ENCODE assay signal across 34 cellular contexts in the genomic region with DNA sequence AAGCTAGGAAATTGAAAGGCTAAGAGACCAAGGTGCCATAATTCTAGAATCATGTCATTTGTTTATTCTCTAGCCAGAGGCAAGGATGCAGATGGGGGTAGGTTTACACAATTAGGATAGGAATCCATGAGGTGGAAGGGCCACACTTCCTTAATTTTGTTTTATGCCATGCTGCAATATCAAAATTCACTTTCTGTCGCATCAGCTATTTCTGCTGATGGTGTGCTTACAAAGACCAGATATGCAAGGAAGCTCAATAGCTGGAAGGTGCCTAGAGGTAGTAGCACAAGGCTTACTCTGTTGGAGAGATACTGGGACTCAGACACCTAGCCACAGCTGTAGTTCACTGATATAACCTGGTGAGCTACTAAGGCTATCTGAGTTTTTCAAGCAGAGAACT.
"Had no signal": no experiment of that assay in that cellular context is flagged by ENCODE, and none has a peak within 500 bp of the region (broad histone marks: within the 10 kb centered on the region; RNA-seq: fewer than 3 reads in every experiment).

No MANE protein-coding gene starts in this region.

- H3K27ac ChIP-seq: adrenal gland, body of pancreas, brain microvascular endothelial cell, breast epithelium, VCaP had no signal

- H3K27me3 ChIP-seq: adrenal gland, body of pancreas, brain microvascular endothelial cell, breast epithelium had no signal

- H3K36me3 ChIP-seq: adrenal gland, brain microvascular endothelial cell, breast epithelium had no signal

- H3K4me1 ChIP-seq: adrenal gland, body of pancreas, breast epithelium had no signal

- H3K4me3 ChIP-seq: adrenal gland, body of pancreas, breast epithelium had no signal

- ATAC-seq: activated CD8-positive, alpha-beta T cell treated with anti-CD3 and anti-CD28 coated beads for 36 hours; activated naive CD4-positive, alpha-beta T cell treated with anti-CD3 and anti-CD28 coated beads, Interleukin-2, amount 50 U/mL, for 72 hours; activated T-cell treated with anti-CD3 and anti-CD28 coated beads, Interleukin-2, amount 50 U/mL, for 4 hours; activated T-cell treated with anti-CD3 and anti-CD28 coated beads, Interleukin-2, amount 50 U/mL, for 72 hours; activated T-helper 17 cell treated with anti-CD3 and anti-CD28 coated beads, Interleukin-2, amount 50 U/mL, for 72 hours; body of pancreas had no signal

- DNase-seq: activated B cell treated with CpG ODN at 0.5 μM for 24 hours; activated CD4-positive, alpha-beta memory T cell treated with anti-CD3 and anti-CD28 coated beads for 36 hours; activated CD4-positive, alpha-beta T cell treated with anti-CD3 and anti-CD28 coated beads for 4 hours; activated CD4-positive, alpha-beta T cell treated with anti-CD3 and anti-CD28 coated beads, Interleukin-2, amount 10 ng/mL, durations not matched to agents 24 days and 14 days; activated CD4-positive, alpha-beta T cell treated with anti-CD3 and anti-CD28 coated beads, Interleukin-2, amount 50 U/mL, for 1 hour; activated CD4-positive, alpha-beta T cell treated with anti-CD3 and anti-CD28 coated beads, Interleukin-2, amount 50 U/mL, for 4 hours; activated CD4-positive, CD25-positive, alpha-beta regulatory T cell treated with anti-CD3 and anti-CD28 coated beads, Interleukin-2, amount 50 U/mL, for 72 hours; activated CD8-positive, alpha-beta memory T cell treated with anti-CD3 and anti-CD28 coated beads, Interleukin-2, amount 50 U/mL, for 4 hours; activated CD8-positive, alpha-beta T cell treated with anti-CD3 and anti-CD28 coated beads for 36 hours; activated effector memory CD4-positive, alpha-beta T cell treated with anti-CD3 and anti-CD28 coated beads, Interleukin-2, amount 50 U/mL, for 16 hours; activated gamma-delta T cell treated with Interleukin-2 at 50 U/mL for 16 hours; activated naive CD4-positive, alpha-beta T cell; activated naive CD4-positive, alpha-beta T cell treated with anti-CD3 and anti-CD28 coated beads for 36 hours; activated naive CD4-positive, alpha-beta T cell treated with anti-CD3 and anti-CD28 coated beads, Interleukin-2, amount 50 U/mL, for 16 hours; activated naive CD8-positive, alpha-beta T cell treated with anti-CD3 and anti-CD28 coated beads for 36 hours; activated T-cell treated with anti-CD3 and anti-CD28 coated beads for 4 hours; activated T-cell treated with anti-CD3 and anti-CD28 coated beads, Interleukin-2, amount 50 U/mL, for 1 hour; activated T-cell treated with anti-CD3 and anti-CD28 coated beads, Interleukin-2, amount 50 U/mL, for 4 hours; activated T-cell treated with anti-CD3 and anti-CD28 coated beads, Interleukin-2, amount 50 U/mL, for 72 hours; adrenal gland; amniotic stem cell; aorta; body of pancreas; caudate nucleus; T-helper 1 cell; T-helper 2 cell; T-helper 9 cell had no signal

- H3K9me3 ChIP-seq: adrenal gland, body of pancreas, breast epithelium had no signal

- FAIRE-seq: astrocyte, TTC549 had no signal
